Comparison of ENCODE assay signal across 11 cellular contexts in the genomic region with DNA sequence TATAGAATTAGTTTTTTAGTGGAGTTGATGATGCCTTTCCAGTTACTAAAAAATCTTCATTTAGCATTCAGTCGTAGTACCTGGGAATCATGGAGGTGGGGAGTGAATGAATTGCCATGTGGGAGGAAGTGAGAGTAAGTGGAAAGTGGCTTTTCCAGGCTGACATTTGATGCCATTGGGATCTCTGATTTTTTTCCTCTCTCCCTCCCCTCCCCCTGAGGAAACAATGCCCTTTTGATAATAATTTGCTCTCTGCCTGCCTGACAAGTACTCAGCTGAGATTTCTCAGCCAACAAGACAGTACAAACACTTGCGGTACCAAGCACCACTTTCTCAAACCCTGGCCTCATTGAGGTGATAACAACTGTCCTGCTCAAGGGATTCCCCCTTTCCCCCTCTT. TPM values are rescaled to one million over a fixed set of nuclear protein-coding genes. Genes with fewer than 3 reads are reported as not detected.
DNase-seq lines count a peak whose midpoint lies in the region; ATAC-seq and TF ChIP-seq lines count a peak whose summit lies in the region.
"Had no signal": no experiment of that assay in that cellular context is flagged by ENCODE, and none has a peak within 500 bp of the region (broad histone marks: within the 10 kb centered on the region; RNA-seq: fewer than 3 reads in every experiment).

No MANE protein-coding gene starts in this region.

- H3K4me1 ChIP-seq in foreskin keratinocyte (peaks cover 20% of the 10 kb centered on the region), subcutaneous abdominal adipose tissue (ENCODE audit: control insufficient read depth in 5 of 5, insufficient read depth in 5 of 5, low read length in 5 of 5) (peaks cover 3 to 37% (median 26%) of the 10 kb centered on the region in 5 donors)

- H3K27me3 ChIP-seq in foreskin keratinocyte (no peaks in the 10 kb centered on the region), subcutaneous abdominal adipose tissue (ENCODE audit: control insufficient read depth in 5 of 5, insufficient read depth in 4 of 5, low read length in 5 of 5) (no peaks in the 10 kb centered on the region)
- H3K27me3 ChIP-seq: transverse colon had no signal

- no peak for ATAC-seq in foreskin keratinocyte
- no peak for ATAC-seq in GM19035 (IDR thresholded peaks at IDR 0.05; ENCODE audit: unreplicated experiment)

- H3K36me3 Mint-ChIP-seq in activated T-cell treated with anti-CD3 and anti-CD28 coated beads, Interleukin-2, amount 50 U/mL, for 24 hours (ENCODE audit: low read depth) = peaks cover 69% of the 10 kb centered on the region
- peaks cover 42% of the 10 kb centered on the region for H3K36me3 Mint-ChIP-seq in activated T-helper 1 cell treated with anti-CD3 and anti-CD28 coated beads, Interleukin-12 subunit alpha, Interleukin-12 subunit beta, Interleukin-2, Interleukin-4 antibody, amounts not matched to agents 30 ng/mL and 10 ng/mL and 1 ng/mL, durations not matched to agents 14 hours and 24 hours and 36 hours (ENCODE audit: low read depth)

- H3K36me3 ChIP-seq in subcutaneous abdominal adipose tissue (ENCODE audit: control insufficient read depth in 5 of 5, insufficient read depth in 5 of 5, low read length in 5 of 5) = peaks cover 11 to 40% (median 27%) of the 10 kb centered on the region in 5 donors

- in situ Hi-C loops in GM13976 (cut with MboI; ENCODE audit: low sequenced_read_pairs, unreplicated experiment) = no loop called here

- H3K4me3 Mint-ChIP-seq in activated T-cell treated with anti-CD3 and anti-CD28 coated beads, Interleukin-2, amount 50 U/mL, for 24 hours = peak overlapping the region; percentile 91
- peak overlapping the region; percentile 93 for H3K4me3 Mint-ChIP-seq in activated T-helper 1 cell treated with anti-CD3 and anti-CD28 coated beads, Interleukin-12 subunit alpha, Interleukin-12 subunit beta, Interleukin-2, Interleukin-4 antibody, amounts not matched to agents 30 ng/mL and 10 ng/mL and 1 ng/mL, durations not matched to agents 14 hours and 24 hours and 36 hours

- no peak for DNase-seq in activated T-cell treated with anti-CD3 and anti-CD28 coated beads, Interleukin-2, amount 50 U/mL, for 24 hours
- DNase-seq in activated T-cell treated with anti-CD3 and anti-CD28 coated beads for 4 hours = no peak
- no peak for DNase-seq in activated T-helper 1 cell treated with anti-CD3 and anti-CD28 coated beads, Interleukin-12 subunit alpha, Interleukin-12 subunit beta, Interleukin-2, Interleukin-4 antibody, amounts not matched to agents 30 ng/mL and 10 ng/mL and 1 ng/mL, durations not matched to agents 14 hours and 24 hours and 36 hours (ENCODE audit: low spot score)
- no peak for DNase-seq in foreskin keratinocyte
- DNase-seq in NCI-H2196 treated with DMSO at 0.1 percent for 48 hours (lab: John Stamatoyannopoulos, UW; ENCODE audit: unreplicated experiment) = no peak
- no peak for DNase-seq in GM13976 (ENCODE audit: low spot score)
- DNase-seq: transverse colon had no signal

- no peak overlapping the region for H3K4me3 ChIP-seq in subcutaneous abdominal adipose tissue (ENCODE audit: low read depth in 1 of 5, low read length in 5 of 5)

- H3K9me3 Mint-ChIP-seq in activated T-cell treated with anti-CD3 and anti-CD28 coated beads, Interleukin-2, amount 50 U/mL, for 24 hours = no peaks in the 10 kb centered on the region
- no peaks in the 10 kb centered on the region for H3K9me3 Mint-ChIP-seq in activated T-helper 1 cell treated with anti-CD3 and anti-CD28 coated beads, Interleukin-12 subunit alpha, Interleukin-12 subunit beta, Interleukin-2, Interleukin-4 antibody, amounts not matched to agents 30 ng/mL and 10 ng/mL and 1 ng/mL, durations not matched to agents 14 hours and 24 hours and 36 hours

- intact Hi-C loops in activated T-helper 1 cell treated with anti-CD3 and anti-CD28 coated beads, Interleukin-12 subunit alpha, Interleukin-12 subunit beta, Interleukin-2, Interleukin-4 antibody, amounts not matched to agents 30 ng/mL and 10 ng/mL and 1 ng/mL, durations not matched to agents 14 hours and 24 hours and 36 hours (cut with micrococcal nuclease) = loop anchor here (10.0 kb wide), 1 partner anchor 454 kb away; the partner anchor contains the start of gene ZNF652

- H3K27me3 Mint-ChIP-seq in activated T-cell treated with anti-CD3 and anti-CD28 coated beads, Interleukin-2, amount 50 U/mL, for 24 hours = no peaks in the 10 kb centered on the region
- H3K27me3 Mint-ChIP-seq in activated T-helper 1 cell treated with anti-CD3 and anti-CD28 coated beads, Interleukin-12 subunit alpha, Interleukin-12 subunit beta, Interleukin-2, Interleukin-4 antibody, amounts not matched to agents 30 ng/mL and 10 ng/mL and 1 ng/mL, durations not matched to agents 14 hours and 24 hours and 36 hours (ENCODE audit: insufficient read depth) = no peaks in the 10 kb centered on the region

- H3K4me1 Mint-ChIP-seq in activated T-cell treated with anti-CD3 and anti-CD28 coated beads, Interleukin-2, amount 50 U/mL, for 24 hours (ENCODE audit: low read depth) = peaks cover 69% of the 10 kb centered on the region
- H3K4me1 Mint-ChIP-seq in activated T-helper 1 cell treated with anti-CD3 and anti-CD28 coated beads, Interleukin-12 subunit alpha, Interleukin-12 subunit beta, Interleukin-2, Interleukin-4 antibody, amounts not matched to agents 30 ng/mL and 10 ng/mL and 1 ng/mL, durations not matched to agents 14 hours and 24 hours and 36 hours (ENCODE audit: low read depth) = peaks cover 65% of the 10 kb centered on the region

- peak overlapping the region; percentile 97 for H3K27ac ChIP-seq in foreskin keratinocyte
- peak overlapping the region; percentile 75 for H3K27ac ChIP-seq in subcutaneous abdominal adipose tissue (ENCODE audit: low read depth, low read length)

- no peaks in the 10 kb centered on the region for H3K9me3 ChIP-seq in subcutaneous abdominal adipose tissue (ENCODE audit: control insufficient read depth in 5 of 5, low read length in 5 of 5)
- H3K9me3 ChIP-seq: transverse colon had no signal

- no peak overlapping the region for H3K9ac ChIP-seq in subcutaneous abdominal adipose tissue (ENCODE audit: low read length in 5 of 5)

- peak overlapping the region; percentile 95 for H3K27ac Mint-ChIP-seq in activated T-cell treated with anti-CD3 and anti-CD28 coated beads, Interleukin-2, amount 50 U/mL, for 24 hours
- peak overlapping the region; percentile 95 for H3K27ac Mint-ChIP-seq in activated T-helper 1 cell treated with anti-CD3 and anti-CD28 coated beads, Interleukin-12 subunit alpha, Interleukin-12 subunit beta, Interleukin-2, Interleukin-4 antibody, amounts not matched to agents 30 ng/mL and 10 ng/mL and 1 ng/mL, durations not matched to agents 14 hours and 24 hours and 36 hours

- TF ChIP-seq CTCF in foreskin keratinocyte (conservative IDR thresholded peaks at IDR 0.05) (no peak), GM13976 (IDR thresholded peaks at IDR 0.05; ENCODE audit: borderline replicate concordance, control extremely low read depth, extremely low read depth, insufficient read depth, missing control alignments) (no peak)

RNA-seq across cellular contexts. Expression of gene UBE2Z, which starts 2.2 kb away (rescaled TPM):
- total RNA-seq in activated T-helper 1 cell treated with anti-CD3 and anti-CD28 coated beads, Interleukin-12 subunit alpha, Interleukin-12 subunit beta, Interleukin-2, Interleukin-4 antibody, amounts not matched to agents 30 ng/mL and 10 ng/mL and 1 ng/mL, durations not matched to agents 14 hours and 24 hours and 36 hours = 88.8 and 91.5 TPM in 2 replicates
- total RNA-seq in foreskin keratinocyte = 79.0 and 81.9 TPM in 2 replicates
- 56.1 and 61.8 TPM in 2 replicates for polyA plus RNA-seq in foreskin keratinocyte

RNA-seq across cellular contexts. Expression of gene ATP5MC1, which starts 17.8 kb away (rescaled TPM):
- 149 and 155 TPM in 2 replicates for total RNA-seq in activated T-helper 1 cell treated with anti-CD3 and anti-CD28 coated beads, Interleukin-12 subunit alpha, Interleukin-12 subunit beta, Interleukin-2, Interleukin-4 antibody, amounts not matched to agents 30 ng/mL and 10 ng/mL and 1 ng/mL, durations not matched to agents 14 hours and 24 hours and 36 hours
- 152 and 158 TPM in 2 replicates for total RNA-seq in foreskin keratinocyte
- polyA plus RNA-seq in foreskin keratinocyte = 355 and 358 TPM in 2 replicates

RNA-seq across cellular contexts. Expression of gene SNF8, which starts 34.3 kb away (rescaled TPM):
- total RNA-seq in activated T-helper 1 cell treated with anti-CD3 and anti-CD28 coated beads, Interleukin-12 subunit alpha, Interleukin-12 subunit beta, Interleukin-2, Interleukin-4 antibody, amounts not matched to agents 30 ng/mL and 10 ng/mL and 1 ng/mL, durations not matched to agents 14 hours and 24 hours and 36 hours = 148 and 163 TPM in 2 replicates
- total RNA-seq in foreskin keratinocyte = 96.2 and 106 TPM in 2 replicates
- polyA plus RNA-seq in foreskin keratinocyte = 214 and 219 TPM in 2 replicates

RNA-seq across cellular contexts. Expression of gene GIP, which starts 58.0 kb away (rescaled TPM):
- not detected in 2 replicates for total RNA-seq in activated T-helper 1 cell treated with anti-CD3 and anti-CD28 coated beads, Interleukin-12 subunit alpha, Interleukin-12 subunit beta, Interleukin-2, Interleukin-4 antibody, amounts not matched to agents 30 ng/mL and 10 ng/mL and 1 ng/mL, durations not matched to agents 14 hours and 24 hours and 36 hours
- total RNA-seq in foreskin keratinocyte = not detected in 2 replicates
- polyA plus RNA-seq in foreskin keratinocyte = not detected in 2 replicates
- total RNA-seq: M059J, pulmonary artery endothelial cell, transverse colon had no signal
